17 cellular contexts compared by ENCODE assay signal in the genomic region with DNA sequence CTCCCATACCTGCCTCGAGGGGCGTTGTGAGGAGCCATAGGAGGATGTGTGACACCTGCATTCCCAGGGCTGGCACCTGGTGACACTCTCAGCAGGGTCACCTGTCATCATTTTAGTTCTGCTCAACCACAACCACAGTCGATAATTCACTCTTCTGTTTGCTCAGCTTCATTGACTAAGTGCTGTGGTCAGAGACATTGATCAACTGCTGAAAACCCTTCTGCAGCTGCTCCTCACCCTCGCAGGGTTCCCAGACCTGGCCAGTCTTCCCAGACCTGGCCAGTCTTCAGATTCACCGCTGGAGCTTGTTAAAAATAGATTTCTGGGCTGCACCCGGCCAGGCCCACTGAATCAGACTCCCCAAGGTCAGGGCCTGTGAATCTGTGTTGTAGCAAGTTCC.
DNase-seq lines count a peak whose midpoint lies in the region; ATAC-seq, FAIRE-seq and TF ChIP-seq lines count a peak whose summit lies in the region.
"Had no signal": no experiment of that assay in that cellular context is flagged by ENCODE, and none has a peak within 500 bp of the region (broad histone marks: within the 10 kb centered on the region; RNA-seq: fewer than 3 reads in every experiment).

No MANE protein-coding gene starts in this region.

- no peak for ATAC-seq in GM21717 (IDR thresholded peaks at IDR 0.05; ENCODE audit: unreplicated experiment)

- H3K36me3 ChIP-seq in KMS-11 (ENCODE audit: insufficient read depth) = no peaks in the 10 kb centered on the region
- peaks cover 3 to 4% of the 10 kb centered on the region in 2 donors for H3K36me3 ChIP-seq in kidney (ENCODE audit: control insufficient read depth in 1 of 2, insufficient read depth in 2 of 2, low read length in 2 of 2)

- no peaks in the 10 kb centered on the region for H3K27me3 ChIP-seq in KMS-11 (ENCODE audit: insufficient read depth, low read depth)
- H3K27me3 ChIP-seq: spleen had no signal

- H3K4me2 ChIP-seq in KMS-11 = peak overlapping the region; percentile 98

- H3K9me3 ChIP-seq in kidney (ENCODE audit: control insufficient read depth in 1 of 2, low read length in 2 of 2) = no peaks in the 10 kb centered on the region
- H3K9me3 ChIP-seq: spleen had no signal

- no peaks in the 10 kb centered on the region for H3K79me2 ChIP-seq in KMS-11 (ENCODE audit: insufficient read depth, low read depth)
- H3K79me2 ChIP-seq: parathyroid adenoma had no signal

- no peak overlapping the region for H2AFZ ChIP-seq in KMS-11 (ENCODE audit: low read depth)
- H2AFZ ChIP-seq: parathyroid adenoma had no signal

- H3K9ac ChIP-seq in KMS-11 = no peak overlapping the region
- H3K9ac ChIP-seq in kidney (ENCODE audit: low read length in 2 of 2) = no peak overlapping the region
- H3K9ac ChIP-seq: parathyroid adenoma had no signal

- intact Hi-C loops in kidney (cut with DNase I) = no loop called here

- no peaks in the 10 kb centered on the region for H4K20me1 ChIP-seq in KMS-11 (ENCODE audit: insufficient read depth)

- peaks cover 59% of the 10 kb centered on the region for H3K4me1 ChIP-seq in KMS-11 (ENCODE audit: low read depth, poor library complexity, severe bottlenecking)
- H3K4me1 ChIP-seq in kidney (ENCODE audit: control insufficient read depth in 1 of 2, insufficient read depth in 1 of 2, low read depth in 1 of 2, low read length in 2 of 2) = no peaks in the 10 kb centered on the region
- H3K4me1 ChIP-seq: parathyroid adenoma had no signal

- peak overlapping the region; percentile 50; the same call in 1 of the 2 replicates for H3K27ac ChIP-seq in KMS-11
- peak overlapping the region; percentile 54 for H3K27ac ChIP-seq in caudate nucleus (ENCODE audit: low read depth, low read length)
- no peak overlapping the region for H3K27ac ChIP-seq in kidney (ENCODE audit: low read depth in 2 of 2, low read length in 2 of 2)
- H3K27ac ChIP-seq: coronary artery, parathyroid adenoma, spleen had no signal

- H3K4me3 ChIP-seq in KMS-11 (IDR thresholded peaks at IDR 0.05; ENCODE audit: insufficient read depth, low read depth, low read length) = no peak overlapping the region
- H3K4me3 ChIP-seq in kidney (ENCODE audit: low read length in 2 of 2) = no peak overlapping the region
- H3K4me3 ChIP-seq: coronary artery, spleen had no signal

- no peak for TF ChIP-seq CTCF in KMS-11 (conservative IDR thresholded peaks at IDR 0.05; ENCODE audit: low read depth, low read length)
- TF ChIP-seq CTCF in kidney (IDR thresholded peaks at IDR 0.05; ENCODE audit: borderline replicate concordance, extremely low read depth, insufficient read depth) = no peak

- no peak for FAIRE-seq in kidney (lab: Jason Lieb, UNC)

- peak; percentile 94 for DNase-seq in COLO668 (lab: John Stamatoyannopoulos, UW; ENCODE audit: unreplicated experiment)
- peak; percentile 93 for DNase-seq in NCI-H510A (lab: John Stamatoyannopoulos, UW)
- no peak for DNase-seq in caudate nucleus (lab: John Stamatoyannopoulos, UW)
- no peak for DNase-seq in dedifferentiated amniotic fluid mesenchymal stem cell (ENCODE audit: extremely low spot score)
- no peak for DNase-seq in LoVo (ENCODE audit: low spot score)
- no peak for DNase-seq in kidney
- DNase-seq: activated CD4-positive, alpha-beta T cell treated with anti-CD3 and anti-CD28 coated beads, Interleukin-2, amount 10 ng/mL, durations not matched to agents 24 days and 14 days; activated T-cell treated with anti-CD3 and anti-CD28 coated beads, Interleukin-2, amount 50 U/mL, for 48 hours; DND-41; H7; NCI-H82; SIG-M5; spleen had no signal

Comparison
In these comparisons a context has a peak if more than half of its experiments do, and no peak if none do; other contexts are left out.
1. DNase-seq: peak in COLO668 (single experiment) and NCI-H510A (single experiment); none in caudate nucleus (0 of 61), dedifferentiated amniotic fluid mesenchymal stem cell (single experiment), LoVo (single experiment) and kidney (single experiment).
2. H3K27ac ChIP-seq: peak in KMS-11 (single experiment) and caudate nucleus (single experiment); none in kidney (0 of 2).